In the genomic region with DNA sequence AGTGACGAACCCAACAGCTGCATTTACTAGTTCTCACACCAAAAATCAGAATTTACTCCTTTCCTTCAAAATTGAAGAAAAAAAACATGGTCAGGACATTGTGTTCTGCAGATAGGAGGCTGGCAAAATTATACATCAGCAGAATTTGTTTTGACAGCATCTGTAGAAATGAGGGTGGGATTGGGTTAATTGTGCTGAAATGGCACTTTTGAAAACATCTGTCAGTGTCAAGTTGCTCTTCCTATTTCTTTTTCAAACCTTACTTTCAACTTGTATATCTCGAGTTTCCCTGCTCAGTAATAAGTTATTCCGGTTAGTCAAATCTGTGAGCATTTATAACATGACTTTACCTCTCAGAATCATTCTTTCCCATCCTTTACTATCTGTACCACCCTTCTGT, we compare ENCODE assay signal across 2 cellular contexts.
TF ChIP-seq lines count a peak whose summit lies in the region.

No MANE protein-coding gene starts in this region.

TF ChIP-seq in GM12891, 5 proteins besides CTCF, POLR2A, EP300 and RAD21:
- no peak for TF ChIP-seq POU2F2 (IDR thresholded peaks at IDR 0.05; ENCODE audit: low read depth, low read length)
- no peak for TF ChIP-seq TAF1 (IDR thresholded peaks at IDR 0.05; ENCODE audit: low read depth, low read length)
- TF ChIP-seq SPI1 (IDR thresholded peaks at IDR 0.05; ENCODE audit: low read depth, low read length) = no peak
- TF ChIP-seq PAX5 (IDR thresholded peaks at IDR 0.05; ENCODE audit: insufficient read depth, low read length, severe bottlenecking) = no peak
- no peak for TF ChIP-seq POLR2AphosphoS5 (IDR thresholded peaks at IDR 0.05; ENCODE audit: low read depth, low read length)

TF ChIP-seq in K562, 482 proteins besides CTCF, POLR2A, EP300 and RAD21:
- TF ChIP-seq SETDB1 (IDR thresholded peaks at IDR 0.05; ENCODE audit: low read length) (no peak), GABPA (tag; conservative IDR thresholded peaks at IDR 0.05; ENCODE audit: low read depth) (no peak), XRCC5 (IDR thresholded peaks at IDR 0.05; ENCODE audit: low read depth, low read length) (no peak), ZKSCAN8 (CRISPR knock-in tag; IDR thresholded peaks at IDR 0.05) (no peak), MAFK (IDR thresholded peaks at IDR 0.05; ENCODE audit: low read length) (peak; percentile 87), MAFG (tag; conservative IDR thresholded peaks at IDR 0.05) (peak; percentile 81), C11orf30 (IDR thresholded peaks at IDR 0.05; ENCODE audit: low read depth) (peak; percentile 80), ETS2 (tag; IDR thresholded peaks at IDR 0.05; ENCODE audit: borderline replicate concordance, poor library complexity, severe bottlenecking) (no peak), HSF4 (CRISPR knock-in tag; IDR thresholded peaks at IDR 0.05; ENCODE audit: borderline replicate concordance) (no peak), ZC3H4 (CRISPR knock-in tag; IDR thresholded peaks at IDR 0.05; ENCODE audit: borderline replicate concordance) (no peak), NFE2 (IDR thresholded peaks at IDR 0.05; ENCODE audit: low read depth) (no peak), MAFF (IDR thresholded peaks at IDR 0.05; ENCODE audit: low read length) (peak; percentile 85), SP1 (CRISPR knock-in tag; IDR thresholded peaks at IDR 0.05) (no peak), MED1 (CRISPR knock-in tag; IDR thresholded peaks at IDR 0.05; ENCODE audit: borderline replicate concordance) (no peak), MLLT1 (IDR thresholded peaks at IDR 0.05) (no peak), ZNF316 (IDR thresholded peaks at IDR 0.05) (peak; percentile 91)
- TF ChIP-seq, protein P1, sequence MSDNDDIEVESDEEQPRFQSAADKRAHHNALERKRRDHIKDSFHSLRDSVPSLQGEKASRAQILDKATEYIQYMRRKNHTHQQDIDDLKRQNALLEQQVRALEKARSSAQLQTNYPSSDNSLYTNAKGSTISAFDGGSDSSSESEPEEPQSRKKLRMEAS (CRISPR knock-in tag; IDR thresholded peaks at IDR 0.05) = no peak
- TF ChIP-seq, protein P2, sequence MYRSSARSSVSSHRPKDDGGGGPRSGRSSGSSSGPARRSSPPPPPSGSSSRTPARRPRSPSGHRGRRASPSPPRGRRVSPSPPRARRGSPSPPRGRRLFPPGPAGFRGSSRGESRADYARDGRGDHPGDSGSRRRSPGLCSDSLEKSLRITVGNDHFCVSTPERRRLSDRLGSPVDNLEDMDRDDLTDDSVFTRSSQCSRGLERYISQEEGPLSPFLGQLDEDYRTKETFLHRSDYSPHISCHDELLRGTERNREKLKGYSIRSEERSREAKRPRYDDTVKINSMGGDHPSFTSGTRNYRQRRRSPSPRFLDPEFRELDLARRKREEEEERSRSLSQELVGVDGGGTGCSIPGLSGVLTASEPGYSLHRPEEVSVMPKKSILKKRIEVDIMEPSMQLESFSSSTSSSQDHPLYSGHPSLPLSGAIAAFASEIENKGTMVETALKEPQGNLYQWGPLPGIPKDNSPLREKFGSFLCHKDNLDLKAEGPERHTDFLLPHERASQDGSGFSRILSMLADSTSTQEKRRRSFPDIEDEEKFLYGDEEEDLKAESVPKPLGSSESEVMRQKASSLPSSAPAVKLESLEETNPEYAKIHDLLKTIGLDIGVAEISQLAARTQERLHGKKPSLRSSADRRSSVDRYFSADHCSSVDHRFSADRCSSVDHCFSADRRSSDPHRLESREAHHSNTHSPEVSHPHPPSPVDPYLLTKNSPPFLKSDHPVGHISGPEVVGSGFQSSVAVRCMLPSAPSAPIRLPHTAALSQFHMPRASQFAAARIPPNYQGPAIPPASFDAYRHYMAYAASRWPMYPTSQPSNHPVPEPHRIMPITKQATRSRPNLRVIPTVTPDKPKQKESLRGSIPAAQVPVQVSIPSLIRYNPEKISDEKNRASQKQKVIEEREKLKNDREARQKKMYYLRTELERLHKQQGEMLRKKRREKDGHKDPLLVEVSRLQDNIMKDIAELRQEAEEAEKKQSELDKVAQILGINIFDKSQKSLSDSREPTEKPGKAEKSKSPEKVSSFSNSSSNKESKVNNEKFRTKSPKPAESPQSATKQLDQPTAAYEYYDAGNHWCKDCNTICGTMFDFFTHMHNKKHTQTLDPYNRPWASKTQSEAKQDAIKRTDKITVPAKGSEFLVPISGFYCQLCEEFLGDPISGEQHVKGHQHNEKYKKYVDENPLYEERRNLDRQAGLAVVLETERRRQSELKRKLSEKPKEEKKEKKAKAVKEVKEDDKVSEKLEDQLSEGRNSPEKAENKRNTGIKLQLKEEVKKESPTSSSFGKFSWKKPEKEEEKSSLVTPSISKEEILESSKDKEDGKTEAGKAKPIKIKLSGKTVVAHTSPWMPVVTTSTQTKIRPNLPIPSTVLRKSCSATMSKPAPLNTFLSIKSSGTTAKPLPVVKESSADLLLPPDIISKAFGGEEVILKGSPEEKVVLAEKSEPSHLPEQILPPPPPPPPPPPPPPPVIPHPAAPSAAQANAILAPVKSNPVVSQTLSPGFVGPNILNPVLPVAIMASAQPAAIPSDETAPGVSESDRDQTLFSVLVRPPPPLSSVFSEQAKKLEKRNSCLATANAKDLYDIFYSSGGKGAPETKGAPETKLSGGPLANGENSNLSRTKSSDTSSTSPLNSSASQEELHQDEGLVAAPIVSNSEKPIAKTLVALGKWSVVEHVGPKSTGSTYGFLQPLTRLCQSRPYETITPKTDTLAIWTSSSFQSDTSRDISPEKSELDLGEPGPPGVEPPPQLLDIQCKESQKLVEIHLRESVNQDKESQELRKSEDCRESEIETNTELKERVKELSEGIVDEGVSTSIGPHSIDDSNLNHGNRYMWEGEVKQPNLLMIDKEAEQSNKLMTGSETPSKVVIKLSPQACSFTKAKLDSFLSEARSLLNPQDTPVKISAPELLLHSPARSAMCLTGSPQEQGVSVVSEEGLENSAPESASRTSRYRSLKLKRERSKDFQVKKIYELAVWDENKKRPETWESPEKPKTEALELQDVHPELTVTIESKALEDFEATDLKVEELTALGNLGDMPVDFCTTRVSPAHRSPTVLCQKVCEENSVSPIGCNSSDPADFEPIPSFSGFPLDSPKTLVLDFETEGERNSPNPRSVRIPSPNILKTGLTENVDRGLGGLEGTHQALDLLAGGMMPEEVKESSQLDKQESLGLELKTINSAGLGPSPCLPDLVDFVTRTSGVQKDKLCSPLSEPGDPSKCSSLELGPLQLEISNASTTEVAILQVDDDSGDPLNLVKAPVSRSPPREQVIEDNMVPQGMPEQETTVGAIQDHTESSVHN (IDR thresholded peaks at IDR 0.05; ENCODE audit: borderline replicate concordance in 1 of 2, low read depth in 1 of 2) = no peak
- TF ChIP-seq, protein P3, sequence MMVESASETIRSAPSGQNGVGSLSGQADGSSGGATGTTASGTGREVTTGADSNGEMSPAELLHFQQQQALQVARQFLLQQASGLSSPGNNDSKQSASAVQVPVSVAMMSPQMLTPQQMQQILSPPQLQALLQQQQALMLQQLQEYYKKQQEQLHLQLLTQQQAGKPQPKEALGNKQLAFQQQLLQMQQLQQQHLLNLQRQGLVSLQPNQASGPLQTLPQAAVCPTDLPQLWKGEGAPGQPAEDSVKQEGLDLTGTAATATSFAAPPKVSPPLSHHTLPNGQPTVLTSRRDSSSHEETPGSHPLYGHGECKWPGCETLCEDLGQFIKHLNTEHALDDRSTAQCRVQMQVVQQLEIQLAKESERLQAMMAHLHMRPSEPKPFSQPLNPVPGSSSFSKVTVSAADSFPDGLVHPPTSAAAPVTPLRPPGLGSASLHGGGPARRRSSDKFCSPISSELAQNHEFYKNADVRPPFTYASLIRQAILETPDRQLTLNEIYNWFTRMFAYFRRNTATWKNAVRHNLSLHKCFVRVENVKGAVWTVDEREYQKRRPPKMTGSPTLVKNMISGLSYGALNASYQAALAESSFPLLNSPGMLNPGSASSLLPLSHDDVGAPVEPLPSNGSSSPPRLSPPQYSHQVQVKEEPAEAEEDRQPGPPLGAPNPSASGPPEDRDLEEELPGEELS (CRISPR knock-in tag; IDR thresholded peaks at IDR 0.05; ENCODE audit: borderline replicate concordance) = no peak
